In the genomic region with DNA sequence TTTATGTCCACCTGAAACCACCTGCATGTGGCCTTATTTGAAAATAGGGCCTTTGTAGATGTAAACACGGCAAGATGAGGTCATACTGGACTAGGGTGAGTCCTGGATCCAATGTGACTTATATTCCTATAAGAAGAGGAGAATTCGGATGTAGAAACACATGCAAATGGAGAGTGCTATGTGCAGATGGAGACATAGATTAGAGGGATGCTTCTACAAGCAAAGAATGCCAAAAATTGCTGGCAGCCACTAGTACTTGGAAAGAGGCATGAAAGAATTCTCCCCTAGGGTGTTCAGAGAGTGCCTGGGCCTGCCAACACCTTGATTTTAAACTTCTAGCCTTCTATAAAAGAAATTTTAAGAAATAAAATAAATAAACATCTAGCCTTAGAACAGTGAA, we compare ENCODE assay signal across 17 cellular contexts.
DNase-seq lines count a peak whose midpoint lies in the region; ATAC-seq and TF ChIP-seq lines count a peak whose summit lies in the region.
"Had no signal": no experiment of that assay in that cellular context is flagged by ENCODE, and none has a peak within 500 bp of the region (broad histone marks: within the 10 kb centered on the region; RNA-seq: fewer than 3 reads in every experiment).

No MANE protein-coding gene starts in this region.

- intact Hi-C loops in esophagus muscularis mucosa (cut with DNase I) = no loop called here

- H3K36me3 ChIP-seq in brain microvascular endothelial cell (replicated peaks) (no peaks in the 10 kb centered on the region), esophagus muscularis mucosa (no peaks in the 10 kb centered on the region), WERI-Rb-1 (no peaks in the 10 kb centered on the region)
- H3K36me3 ChIP-seq: colonic mucosa, stomach had no signal

- H3K4me3 ChIP-seq in AG09309 (ENCODE audit: control insufficient read depth, low read depth, low read length) (no peak overlapping the region), brain microvascular endothelial cell (ENCODE audit: low read depth, low read length) (no peak overlapping the region), esophagus muscularis mucosa (no peak overlapping the region), WERI-Rb-1 (ENCODE audit: low read depth, low read length) (no peak overlapping the region)
- H3K4me3 ChIP-seq: colonic mucosa, stomach had no signal

- H3K9me3 ChIP-seq in esophagus muscularis mucosa (no peaks in the 10 kb centered on the region), WERI-Rb-1 (ENCODE audit: severe bottlenecking) (no peaks in the 10 kb centered on the region)
- H3K9me3 ChIP-seq: colonic mucosa, stomach had no signal

- in situ Hi-C loops in brain microvascular endothelial cell (cut with HindIII; ENCODE audit: low pct_ligation_motif_present, low sequenced_read_pairs) = no loop called here

- 78% methylated on average over 2 of the region's 2 CpGs for WGBS in esophagus muscularis mucosa

- H3K27me3 ChIP-seq in brain microvascular endothelial cell (replicated peaks) = no peaks in the 10 kb centered on the region
- no peaks in the 10 kb centered on the region for H3K27me3 ChIP-seq in esophagus muscularis mucosa
- no peaks in the 10 kb centered on the region for H3K27me3 ChIP-seq in WERI-Rb-1 (ENCODE audit: insufficient read depth, low read depth, severe bottlenecking)
- H3K27me3 ChIP-seq: colonic mucosa, stomach had no signal

- peak; percentile 29 for DNase-seq in AG09309 (ENCODE audit: low read depth)
- peak; percentile 90 for DNase-seq in M059J (ENCODE audit: low read depth)
- DNase-seq in brain microvascular endothelial cell = no peak
- peak; percentile 59 for DNase-seq in iris pigment epithelial cell (ENCODE audit: low read depth)
- no peak for DNase-seq in esophagus muscularis mucosa (ENCODE audit: extremely low spot score)
- no peak for DNase-seq in WERI-Rb-1
- DNase-seq in NK-92 (lab: John Stamatoyannopoulos, UW; ENCODE audit: unreplicated experiment) = no peak
- DNase-seq: activated gamma-delta T cell; amygdala; colonic mucosa; H9; occipital lobe; SHP77; stimulated activated CD4-positive, alpha-beta T cell treated with anti-CD3 and anti-CD28 coated beads, Interleukin-1b, Interleukin-23, amount 100 ng/mL, for 48 hours; stomach had no signal

- TF ChIP-seq CTCF in AG09309 (IDR thresholded peaks at IDR 0.05; ENCODE audit: control insufficient read depth, insufficient read depth, low read depth, low read length, missing control alignments) (no peak), brain microvascular endothelial cell (IDR thresholded peaks at IDR 0.05; ENCODE audit: low read depth, low read length, missing control alignments) (no peak), esophagus muscularis mucosa (IDR thresholded peaks at IDR 0.05) (no peak), WERI-Rb-1 (IDR thresholded peaks at IDR 0.05; ENCODE audit: low read depth, low read length) (no peak)

- TF ChIP-seq POLR2A in esophagus muscularis mucosa (IDR thresholded peaks at IDR 0.05; ENCODE audit: low read depth) = no peak

- H3K27ac ChIP-seq in brain microvascular endothelial cell (peak overlapping the region; percentile 26), esophagus muscularis mucosa (replicated peaks in 1 of 4) (no peak overlapping the region), WERI-Rb-1 (no peak overlapping the region)
- H3K27ac ChIP-seq: colonic mucosa, stomach had no signal

- peaks cover 0 to 20% (median 17%) of the 10 kb centered on the region in 4 donors for H3K4me1 ChIP-seq in esophagus muscularis mucosa
- H3K4me1 ChIP-seq: colonic mucosa, stomach had no signal

- no peak for ATAC-seq in GM19023 (IDR thresholded peaks at IDR 0.05; ENCODE audit: unreplicated experiment)
- ATAC-seq: sciatic nerve had no signal

- TF ChIP-seq EP300 in esophagus muscularis mucosa (IDR thresholded peaks at IDR 0.05) = no peak

Comparison
In these comparisons a context has a peak if more than half of its experiments do, and no peak if none do; other contexts are left out.
1. DNase-seq: peak in AG09309 (single experiment), M059J (single experiment) and iris pigment epithelial cell (single experiment); none in brain microvascular endothelial cell (single experiment), esophagus muscularis mucosa (single experiment), WERI-Rb-1 (single experiment) and NK-92 (single experiment).